In the genomic region with DNA sequence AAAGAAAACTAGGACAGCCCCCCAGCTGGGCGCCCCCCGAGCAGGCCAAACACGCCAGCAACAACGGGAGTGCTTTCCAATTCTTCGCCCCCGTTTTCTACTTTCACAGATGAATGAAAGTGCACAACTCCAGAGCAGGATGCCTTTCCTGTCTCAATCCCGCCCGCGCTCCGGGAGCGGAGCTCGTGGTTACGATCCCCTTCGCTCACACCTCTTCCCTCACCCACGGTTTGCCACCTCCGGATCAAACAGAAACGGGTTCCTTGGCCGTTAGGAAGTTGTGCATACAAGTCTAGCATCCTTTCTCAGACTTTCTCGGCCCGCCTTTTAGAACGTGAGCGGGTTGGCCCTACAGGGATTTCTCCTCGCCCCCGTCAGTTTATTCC, we compare ENCODE assay signal across 2 cellular contexts.
A peak's percentile ranks its signal among the peaks of the same experiment; 100 is the strongest.
TF ChIP-seq lines count a peak whose summit lies in the region.

No MANE protein-coding gene starts in this region.

TF ChIP-seq in GM23338, 12 proteins besides CTCF, POLR2A, EP300 and RAD21:
- TF ChIP-seq JUNB (IDR thresholded peaks at IDR 0.05; ENCODE audit: unreplicated experiment) (no peak), NANOG (IDR thresholded peaks at IDR 0.05; ENCODE audit: borderline replicate concordance) (no peak), ZNF114 (CRISPR knock-in tag; IDR thresholded peaks at IDR 0.05) (no peak), POLR2AphosphoS5 (IDR thresholded peaks at IDR 0.05; ENCODE audit: low read depth) (no peak), ZNF331 (CRISPR knock-in tag; IDR thresholded peaks at IDR 0.05; ENCODE audit: low read depth) (no peak), CREB1 (CRISPR knock-in tag; IDR thresholded peaks at IDR 0.05; ENCODE audit: low read depth) (no peak), EZH2phosphoT487 (IDR thresholded peaks at IDR 0.05; ENCODE audit: unreplicated experiment) (no peak)
- TF ChIP-seq, protein P1, sequence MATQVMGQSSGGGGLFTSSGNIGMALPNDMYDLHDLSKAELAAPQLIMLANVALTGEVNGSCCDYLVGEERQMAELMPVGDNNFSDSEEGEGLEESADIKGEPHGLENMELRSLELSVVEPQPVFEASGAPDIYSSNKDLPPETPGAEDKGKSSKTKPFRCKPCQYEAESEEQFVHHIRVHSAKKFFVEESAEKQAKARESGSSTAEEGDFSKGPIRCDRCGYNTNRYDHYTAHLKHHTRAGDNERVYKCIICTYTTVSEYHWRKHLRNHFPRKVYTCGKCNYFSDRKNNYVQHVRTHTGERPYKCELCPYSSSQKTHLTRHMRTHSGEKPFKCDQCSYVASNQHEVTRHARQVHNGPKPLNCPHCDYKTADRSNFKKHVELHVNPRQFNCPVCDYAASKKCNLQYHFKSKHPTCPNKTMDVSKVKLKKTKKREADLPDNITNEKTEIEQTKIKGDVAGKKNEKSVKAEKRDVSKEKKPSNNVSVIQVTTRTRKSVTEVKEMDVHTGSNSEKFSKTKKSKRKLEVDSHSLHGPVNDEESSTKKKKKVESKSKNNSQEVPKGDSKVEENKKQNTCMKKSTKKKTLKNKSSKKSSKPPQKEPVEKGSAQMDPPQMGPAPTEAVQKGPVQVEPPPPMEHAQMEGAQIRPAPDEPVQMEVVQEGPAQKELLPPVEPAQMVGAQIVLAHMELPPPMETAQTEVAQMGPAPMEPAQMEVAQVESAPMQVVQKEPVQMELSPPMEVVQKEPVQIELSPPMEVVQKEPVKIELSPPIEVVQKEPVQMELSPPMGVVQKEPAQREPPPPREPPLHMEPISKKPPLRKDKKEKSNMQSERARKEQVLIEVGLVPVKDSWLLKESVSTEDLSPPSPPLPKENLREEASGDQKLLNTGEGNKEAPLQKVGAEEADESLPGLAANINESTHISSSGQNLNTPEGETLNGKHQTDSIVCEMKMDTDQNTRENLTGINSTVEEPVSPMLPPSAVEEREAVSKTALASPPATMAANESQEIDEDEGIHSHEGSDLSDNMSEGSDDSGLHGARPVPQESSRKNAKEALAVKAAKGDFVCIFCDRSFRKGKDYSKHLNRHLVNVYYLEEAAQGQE (IDR thresholded peaks at IDR 0.05; ENCODE audit: unreplicated experiment), result no peak
- TF ChIP-seq, protein P2, sequence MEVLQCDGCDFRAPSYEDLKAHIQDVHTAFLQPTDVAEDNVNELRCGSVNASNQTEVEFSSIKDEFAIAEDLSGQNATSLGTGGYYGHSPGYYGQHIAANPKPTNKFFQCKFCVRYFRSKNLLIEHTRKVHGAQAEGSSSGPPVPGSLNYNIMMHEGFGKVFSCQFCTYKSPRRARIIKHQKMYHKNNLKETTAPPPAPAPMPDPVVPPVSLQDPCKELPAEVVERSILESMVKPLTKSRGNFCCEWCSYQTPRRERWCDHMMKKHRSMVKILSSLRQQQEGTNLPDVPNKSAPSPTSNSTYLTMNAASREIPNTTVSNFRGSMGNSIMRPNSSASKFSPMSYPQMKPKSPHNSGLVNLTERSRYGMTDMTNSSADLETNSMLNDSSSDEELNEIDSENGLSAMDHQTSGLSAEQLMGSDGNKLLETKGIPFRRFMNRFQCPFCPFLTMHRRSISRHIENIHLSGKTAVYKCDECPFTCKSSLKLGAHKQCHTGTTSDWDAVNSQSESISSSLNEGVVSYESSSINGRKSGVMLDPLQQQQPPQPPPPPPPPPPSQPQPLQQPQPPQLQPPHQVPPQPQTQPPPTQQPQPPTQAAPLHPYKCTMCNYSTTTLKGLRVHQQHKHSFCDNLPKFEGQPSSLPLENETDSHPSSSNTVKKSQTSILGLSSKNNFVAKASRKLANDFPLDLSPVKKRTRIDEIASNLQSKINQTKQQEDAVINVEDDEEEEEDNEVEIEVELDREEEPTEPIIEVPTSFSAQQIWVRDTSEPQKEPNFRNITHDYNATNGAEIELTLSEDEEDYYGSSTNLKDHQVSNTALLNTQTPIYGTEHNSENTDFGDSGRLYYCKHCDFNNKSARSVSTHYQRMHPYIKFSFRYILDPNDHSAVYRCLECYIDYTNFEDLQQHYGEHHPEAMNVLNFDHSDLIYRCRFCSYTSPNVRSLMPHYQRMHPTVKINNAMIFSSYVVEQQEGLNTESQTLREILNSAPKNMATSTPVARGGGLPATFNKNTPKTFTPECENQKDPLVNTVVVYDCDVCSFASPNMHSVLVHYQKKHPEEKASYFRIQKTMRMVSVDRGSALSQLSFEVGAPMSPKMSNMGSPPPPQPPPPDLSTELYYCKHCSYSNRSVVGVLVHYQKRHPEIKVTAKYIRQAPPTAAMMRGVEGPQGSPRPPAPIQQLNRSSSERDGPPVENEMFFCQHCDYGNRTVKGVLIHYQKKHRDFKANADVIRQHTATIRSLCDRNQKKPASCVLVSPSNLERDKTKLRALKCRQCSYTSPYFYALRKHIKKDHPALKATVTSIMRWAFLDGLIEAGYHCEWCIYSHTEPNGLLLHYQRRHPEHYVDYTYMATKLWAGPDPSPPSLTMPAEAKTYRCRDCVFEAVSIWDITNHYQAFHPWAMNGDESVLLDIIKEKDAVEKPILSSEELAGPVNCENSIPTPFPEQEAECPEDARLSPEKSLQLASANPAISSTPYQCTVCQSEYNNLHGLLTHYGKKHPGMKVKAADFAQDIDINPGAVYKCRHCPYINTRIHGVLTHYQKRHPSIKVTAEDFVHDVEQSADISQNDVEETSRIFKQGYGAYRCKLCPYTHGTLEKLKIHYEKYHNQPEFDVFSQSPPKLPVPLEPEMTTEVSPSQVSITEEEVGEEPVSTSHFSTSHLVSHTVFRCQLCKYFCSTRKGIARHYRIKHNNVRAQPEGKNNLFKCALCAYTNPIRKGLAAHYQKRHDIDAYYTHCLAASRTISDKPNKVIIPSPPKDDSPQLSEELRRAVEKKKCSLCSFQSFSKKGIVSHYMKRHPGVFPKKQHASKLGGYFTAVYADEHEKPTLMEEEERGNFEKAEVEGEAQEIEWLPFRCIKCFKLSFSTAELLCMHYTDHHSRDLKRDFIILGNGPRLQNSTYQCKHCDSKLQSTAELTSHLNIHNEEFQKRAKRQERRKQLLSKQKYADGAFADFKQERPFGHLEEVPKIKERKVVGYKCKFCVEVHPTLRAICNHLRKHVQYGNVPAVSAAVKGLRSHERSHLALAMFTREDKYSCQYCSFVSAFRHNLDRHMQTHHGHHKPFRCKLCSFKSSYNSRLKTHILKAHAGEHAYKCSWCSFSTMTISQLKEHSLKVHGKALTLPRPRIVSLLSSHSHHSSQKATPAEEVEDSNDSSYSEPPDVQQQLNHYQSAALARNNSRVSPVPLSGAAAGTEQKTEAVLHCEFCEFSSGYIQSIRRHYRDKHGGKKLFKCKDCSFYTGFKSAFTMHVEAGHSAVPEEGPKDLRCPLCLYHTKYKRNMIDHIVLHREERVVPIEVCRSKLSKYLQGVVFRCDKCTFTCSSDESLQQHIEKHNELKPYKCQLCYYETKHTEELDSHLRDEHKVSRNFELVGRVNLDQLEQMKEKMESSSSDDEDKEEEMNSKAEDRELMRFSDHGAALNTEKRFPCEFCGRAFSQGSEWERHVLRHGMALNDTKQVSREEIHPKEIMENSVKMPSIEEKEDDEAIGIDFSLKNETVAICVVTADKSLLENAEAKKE (CRISPR knock-in tag; IDR thresholded peaks at IDR 0.05), result no peak

TF ChIP-seq in HepG2, 621 proteins besides CTCF, POLR2A, EP300 and RAD21 (continues in another document):
- TF ChIP-seq GLI4 (CRISPR knock-in tag; IDR thresholded peaks at IDR 0.05; ENCODE audit: borderline replicate concordance), result 0 out of 2 replicates have a peak, but pooled peaks have one; percentile 73
- 0 out of 2 replicates have a peak, but pooled peaks have one; percentile 61 for TF ChIP-seq ZBTB3 (CRISPR knock-in tag; IDR thresholded peaks at IDR 0.05; ENCODE audit: borderline replicate concordance, low read depth)
- TF ChIP-seq, protein P3, sequence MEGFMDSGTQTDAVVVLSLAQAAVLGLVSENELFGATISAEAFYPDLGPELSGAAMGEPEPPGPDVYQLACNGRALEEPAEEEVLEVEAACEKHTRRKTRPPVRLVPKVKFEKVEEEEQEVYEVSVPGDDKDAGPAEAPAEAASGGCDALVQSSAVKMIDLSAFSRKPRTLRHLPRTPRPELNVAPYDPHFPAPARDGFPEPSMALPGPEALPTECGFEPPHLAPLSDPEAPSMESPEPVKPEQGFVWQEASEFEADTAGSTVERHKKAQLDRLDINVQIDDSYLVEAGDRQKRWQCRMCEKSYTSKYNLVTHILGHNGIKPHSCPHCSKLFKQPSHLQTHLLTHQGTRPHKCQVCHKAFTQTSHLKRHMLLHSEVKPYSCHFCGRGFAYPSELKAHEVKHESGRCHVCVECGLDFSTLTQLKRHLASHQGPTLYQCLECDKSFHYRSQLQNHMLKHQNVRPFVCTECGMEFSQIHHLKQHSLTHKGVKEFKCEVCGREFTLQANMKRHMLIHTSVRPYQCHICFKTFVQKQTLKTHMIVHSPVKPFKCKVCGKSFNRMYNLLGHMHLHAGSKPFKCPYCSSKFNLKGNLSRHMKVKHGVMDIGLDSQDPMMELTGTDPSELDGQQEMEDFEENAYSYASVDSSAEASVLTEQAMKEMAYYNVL (CRISPR knock-in tag; IDR thresholded peaks at IDR 0.05; ENCODE audit: borderline replicate concordance), result 0 out of 2 replicates have a peak, but pooled peaks have one; percentile 46
- TF ChIP-seq, protein P4, sequence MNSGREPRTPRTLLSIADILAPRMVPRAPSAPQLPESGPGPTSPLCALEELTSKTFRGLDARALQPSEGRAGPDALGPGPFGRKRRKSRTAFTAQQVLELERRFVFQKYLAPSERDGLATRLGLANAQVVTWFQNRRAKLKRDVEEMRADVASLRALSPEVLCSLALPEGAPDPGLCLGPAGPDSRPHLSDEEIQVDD (CRISPR knock-in tag; IDR thresholded peaks at IDR 0.05; ENCODE audit: borderline replicate concordance), result 0 out of 2 replicates have a peak, but pooled peaks have one; percentile 5
- TF ChIP-seq ZNF234 (CRISPR knock-in tag; conservative IDR thresholded peaks at IDR 0.05), result 0 out of 2 replicates have a peak, but pooled peaks have one; percentile 86
- TF ChIP-seq TOE1 (CRISPR knock-in tag; IDR thresholded peaks at IDR 0.05), result no peak
- peak; percentile 76 for TF ChIP-seq KMT2A (CRISPR knock-in tag; IDR thresholded peaks at IDR 0.05)
- no peak for TF ChIP-seq HHEX (CRISPR knock-in tag; IDR thresholded peaks at IDR 0.05)
- TF ChIP-seq SIN3A (IDR thresholded peaks at IDR 0.05; ENCODE audit: borderline replicate concordance, low read depth, low read length), result 0 out of 2 replicates have a peak, but pooled peaks have one; percentile 54
- 0 out of 2 replicates have a peak, but pooled peaks have one; percentile 35 for TF ChIP-seq ZNF660 (CRISPR knock-in tag; IDR thresholded peaks at IDR 0.05; ENCODE audit: borderline replicate concordance, low read depth)
- TF ChIP-seq, protein P5, sequence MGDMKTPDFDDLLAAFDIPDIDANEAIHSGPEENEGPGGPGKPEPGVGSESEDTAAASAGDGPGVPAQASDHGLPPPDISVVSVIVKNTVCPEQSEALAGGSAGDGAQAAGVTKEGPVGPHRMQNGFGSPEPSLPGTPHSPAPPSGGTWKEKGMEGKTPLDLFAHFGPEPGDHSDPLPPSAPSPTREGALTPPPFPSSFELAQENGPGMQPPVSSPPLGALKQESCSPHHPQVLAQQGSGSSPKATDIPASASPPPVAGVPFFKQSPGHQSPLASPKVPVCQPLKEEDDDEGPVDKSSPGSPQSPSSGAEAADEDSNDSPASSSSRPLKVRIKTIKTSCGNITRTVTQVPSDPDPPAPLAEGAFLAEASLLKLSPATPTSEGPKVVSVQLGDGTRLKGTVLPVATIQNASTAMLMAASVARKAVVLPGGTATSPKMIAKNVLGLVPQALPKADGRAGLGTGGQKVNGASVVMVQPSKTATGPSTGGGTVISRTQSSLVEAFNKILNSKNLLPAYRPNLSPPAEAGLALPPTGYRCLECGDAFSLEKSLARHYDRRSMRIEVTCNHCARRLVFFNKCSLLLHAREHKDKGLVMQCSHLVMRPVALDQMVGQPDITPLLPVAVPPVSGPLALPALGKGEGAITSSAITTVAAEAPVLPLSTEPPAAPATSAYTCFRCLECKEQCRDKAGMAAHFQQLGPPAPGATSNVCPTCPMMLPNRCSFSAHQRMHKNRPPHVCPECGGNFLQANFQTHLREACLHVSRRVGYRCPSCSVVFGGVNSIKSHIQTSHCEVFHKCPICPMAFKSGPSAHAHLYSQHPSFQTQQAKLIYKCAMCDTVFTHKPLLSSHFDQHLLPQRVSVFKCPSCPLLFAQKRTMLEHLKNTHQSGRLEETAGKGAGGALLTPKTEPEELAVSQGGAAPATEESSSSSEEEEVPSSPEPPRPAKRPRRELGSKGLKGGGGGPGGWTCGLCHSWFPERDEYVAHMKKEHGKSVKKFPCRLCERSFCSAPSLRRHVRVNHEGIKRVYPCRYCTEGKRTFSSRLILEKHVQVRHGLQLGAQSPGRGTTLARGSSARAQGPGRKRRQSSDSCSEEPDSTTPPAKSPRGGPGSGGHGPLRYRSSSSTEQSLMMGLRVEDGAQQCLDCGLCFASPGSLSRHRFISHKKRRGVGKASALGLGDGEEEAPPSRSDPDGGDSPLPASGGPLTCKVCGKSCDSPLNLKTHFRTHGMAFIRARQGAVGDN (CRISPR knock-in tag; IDR thresholded peaks at IDR 0.05), result peak; percentile 59; the same call in 1 of the 2 replicates
- TF ChIP-seq ZNF256 (CRISPR knock-in tag; conservative IDR thresholded peaks at IDR 0.05), result no peak
- TF ChIP-seq, protein P6, sequence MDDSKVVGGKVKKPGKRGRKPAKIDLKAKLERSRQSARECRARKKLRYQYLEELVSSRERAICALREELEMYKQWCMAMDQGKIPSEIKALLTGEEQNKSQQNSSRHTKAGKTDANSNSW (CRISPR knock-in tag; IDR thresholded peaks at IDR 0.05; ENCODE audit: borderline replicate concordance), result 0 out of 2 replicates have a peak, but pooled peaks have one; percentile 42
- TF ChIP-seq ZNF572 (CRISPR knock-in tag; IDR thresholded peaks at IDR 0.05), result peak; percentile 91; the same call in 1 of the 2 replicates
- peak; percentile 41; the same call in 1 of the 2 replicates for TF ChIP-seq ARHGAP35 (CRISPR knock-in tag; IDR thresholded peaks at IDR 0.05; ENCODE audit: borderline replicate concordance)
- TF ChIP-seq MAFG (CRISPR knock-in tag; IDR thresholded peaks at IDR 0.05), result peak; percentile 55; the same call in 1 of the 2 replicates
- no peak for TF ChIP-seq ARID2 (CRISPR knock-in tag; IDR thresholded peaks at IDR 0.05; ENCODE audit: borderline replicate concordance)
- peak; percentile 84 for TF ChIP-seq SETDB1 (CRISPR knock-in tag; IDR thresholded peaks at IDR 0.05; ENCODE audit: borderline replicate concordance)
- peak; percentile 38 for TF ChIP-seq MED8 (CRISPR knock-in tag; IDR thresholded peaks at IDR 0.05; ENCODE audit: insufficient replicate concordance)
- TF ChIP-seq SAFB2 (CRISPR knock-in tag; IDR thresholded peaks at IDR 0.05; ENCODE audit: borderline replicate concordance, low read depth), result no peak
- peak; percentile 44 for TF ChIP-seq ZNF883 (CRISPR knock-in tag; IDR thresholded peaks at IDR 0.05; ENCODE audit: not compliant biosample characterization)
- no peak for TF ChIP-seq ZNF83 (CRISPR knock-in tag; IDR thresholded peaks at IDR 0.05; ENCODE audit: borderline replicate concordance)
- TF ChIP-seq ZNF343 (CRISPR knock-in tag; IDR thresholded peaks at IDR 0.05), result 0 out of 2 replicates have a peak, but pooled peaks have one; percentile 36
- TF ChIP-seq ZSCAN25 (CRISPR knock-in tag; IDR thresholded peaks at IDR 0.05), result no peak
- 0 out of 2 replicates have a peak, but pooled peaks have one; percentile 26 for TF ChIP-seq RBFOX2 (IDR thresholded peaks at IDR 0.05; ENCODE audit: low read depth, low read length)
- TF ChIP-seq ZSCAN29 (CRISPR knock-in tag; conservative IDR thresholded peaks at IDR 0.05), result 0 out of 2 replicates have a peak, but pooled peaks have one; percentile 48
- TF ChIP-seq, protein P7, sequence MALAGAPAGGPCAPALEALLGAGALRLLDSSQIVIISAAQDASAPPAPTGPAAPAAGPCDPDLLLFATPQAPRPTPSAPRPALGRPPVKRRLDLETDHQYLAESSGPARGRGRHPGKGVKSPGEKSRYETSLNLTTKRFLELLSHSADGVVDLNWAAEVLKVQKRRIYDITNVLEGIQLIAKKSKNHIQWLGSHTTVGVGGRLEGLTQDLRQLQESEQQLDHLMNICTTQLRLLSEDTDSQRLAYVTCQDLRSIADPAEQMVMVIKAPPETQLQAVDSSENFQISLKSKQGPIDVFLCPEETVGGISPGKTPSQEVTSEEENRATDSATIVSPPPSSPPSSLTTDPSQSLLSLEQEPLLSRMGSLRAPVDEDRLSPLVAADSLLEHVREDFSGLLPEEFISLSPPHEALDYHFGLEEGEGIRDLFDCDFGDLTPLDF (CRISPR knock-in tag; IDR thresholded peaks at IDR 0.05), result no peak
- no peak for TF ChIP-seq NFKB2 (CRISPR knock-in tag; IDR thresholded peaks at IDR 0.05; ENCODE audit: borderline replicate concordance)
- TF ChIP-seq ZNF790 (CRISPR knock-in tag; IDR thresholded peaks at IDR 0.05; ENCODE audit: borderline replicate concordance), result peak; percentile 17; the same call in 1 of the 2 replicates
